Comparison of ENCODE assay signal across 16 cellular contexts in genomic region chr17:64188088-64188487, GRCh38. TPM values are rescaled to one million over a fixed set of nuclear protein-coding genes. Genes with fewer than 3 reads are reported as not detected.
A peak's percentile ranks its signal among the peaks of the same experiment; 100 is the strongest.
DNase-seq lines count a peak whose midpoint lies in the region; ATAC-seq and TF ChIP-seq lines count a peak whose summit lies in the region.
"Had no signal": no experiment of that assay in that cellular context is flagged by ENCODE, and none has a peak within 500 bp of the region (broad histone marks: within the 10 kb centered on the region; RNA-seq: fewer than 3 reads in every experiment).

No MANE protein-coding gene starts in this region.

- TF ChIP-seq CTCF in CD14-positive monocyte (IDR thresholded peaks at IDR 0.05) (no peak), chondrocyte (IDR thresholded peaks at IDR 0.05) (no peak), gastrocnemius medialis (IDR thresholded peaks at IDR 0.05 in 4 of 5, conservative IDR thresholded peaks at IDR 0.05 in 1 of 5) (no peak)

- peak overlapping the region; percentile 27 to 79 (median 50) for H3K27ac ChIP-seq in gastrocnemius medialis

- peaks cover 34% of the 10 kb centered on the region for H3K4me1 Mint-ChIP-seq in CD14-positive monocyte
- peaks cover 31% of the 10 kb centered on the region for H3K4me1 Mint-ChIP-seq in chondrocyte (ENCODE audit: low read depth)
- H3K4me1 Mint-ChIP-seq: B cell had no signal

- H3K4me3 ChIP-seq in gastrocnemius medialis = no peak overlapping the region
- H3K4me3 ChIP-seq: HAP-1 had no signal

- intact Hi-C loops in CD14-positive monocyte (cut with micrococcal nuclease) = no loop called here
- intact Hi-C loops in gastrocnemius medialis (cut with DNase I; ENCODE audit: low total_unique reads) = no loop called here

- H3K9me3 Mint-ChIP-seq in CD14-positive monocyte (no peaks in the 10 kb centered on the region), chondrocyte (ENCODE audit: low read depth) (no peaks in the 10 kb centered on the region)
- H3K9me3 Mint-ChIP-seq: CD4-positive, alpha-beta memory T cell; HFFc6 had no signal

- peaks cover 21 to 34% of the 10 kb centered on the region in 2 donors for H3K4me1 ChIP-seq in gastrocnemius medialis
- H3K4me1 ChIP-seq: HAP-1 had no signal

- peaks cover 0 to 13% of the 10 kb centered on the region in 2 donors for H3K36me3 ChIP-seq in gastrocnemius medialis
- H3K36me3 ChIP-seq: HAP-1 had no signal

- POLR2A ChIA-PET in HEK293T (lab: Yijun Ruan, JAX) = interaction anchor here (1.0 kb wide), 1 partner anchor 9 kb away, joined by 3 read pairs; no protein-coding TSS in a partner anchor

- H3K27ac Mint-ChIP-seq in CD14-positive monocyte (peak overlapping the region in 4 of 7 donors; percentile 38 to 73 (median 67)), chondrocyte (ENCODE audit: unreplicated experiment) (peak overlapping the region; percentile 57)
- H3K27ac Mint-ChIP-seq: B cell, HFFc6 had no signal

- no peak overlapping the region for H3K4me3 Mint-ChIP-seq in CD14-positive monocyte
- no peak overlapping the region for H3K4me3 Mint-ChIP-seq in chondrocyte (ENCODE audit: unreplicated experiment)
- H3K4me3 Mint-ChIP-seq: B cell; CD4-positive, alpha-beta memory T cell; HFFc6 had no signal

- H3K27me3 Mint-ChIP-seq in CD14-positive monocyte (ENCODE audit: low read depth in 3 of 3) (no peaks in the 10 kb centered on the region), chondrocyte (ENCODE audit: low read depth) (no peaks in the 10 kb centered on the region)
- H3K27me3 Mint-ChIP-seq: B cell; CD4-positive, alpha-beta memory T cell had no signal

- H3K36me3 Mint-ChIP-seq in CD14-positive monocyte (peaks cover 44 to 53% of the 10 kb centered on the region in 2 donors), chondrocyte (ENCODE audit: low read depth) (peaks cover 22% of the 10 kb centered on the region)

- no peak for TF ChIP-seq POLR2A in gastrocnemius medialis (IDR thresholded peaks at IDR 0.05)

- CTCF ChIA-PET in HEK293T (lab: Yijun Ruan, JAX) = no interaction called here

- DNase-seq in CD14-positive monocyte (ENCODE audit: low spot score) (no peak), chondrocyte (ENCODE audit: low spot score) (no peak), left kidney (ENCODE audit: low read depth, low spot score) (peak; percentile 14), gastrocnemius medialis (no peak), HEK293T (ENCODE audit: extremely low spot score) (no peak)
- DNase-seq: C1 segment of cervical spinal cord; CD4-positive, alpha-beta memory T cell; DMS153; DMS79 treated with DMSO at 0.1 percent for 48 hours; EL; GOT3; HFFc6 had no signal

- in situ Hi-C loops in gastrocnemius medialis (cut with MboI; ENCODE audit: low sequenced_read_pairs in 4 of 4) = no loop called here

- no peaks in the 10 kb centered on the region for H3K27me3 ChIP-seq in gastrocnemius medialis

- ATAC-seq in gastrocnemius medialis (no peak), GM21390 (IDR thresholded peaks at IDR 0.05; ENCODE audit: unreplicated experiment) (no peak), esophagus mucosa (no peak)

- no peaks in the 10 kb centered on the region for H3K9me3 ChIP-seq in gastrocnemius medialis
- H3K9me3 ChIP-seq: HAP-1 had no signal

TF ChIP-seq in HEK293T, 16 proteins besides CTCF, POLR2A, EP300 and RAD21:
- no peak for TF ChIP-seq FOXA1 (IDR thresholded peaks at IDR 0.05)
- TF ChIP-seq BHLHE40 (IDR thresholded peaks at IDR 0.05; ENCODE audit: borderline replicate concordance) = no peak

RNA-seq across cellular contexts. Expression of gene ERN1, which starts 58.1 kb away (rescaled TPM):
- 10 to 100 TPM; 11.0 to 13.7 TPM for polyA plus RNA-seq in CD14-positive monocyte
- total RNA-seq in chondrocyte = 12.1 to 18.2 TPM (median 14.9 TPM) in 3 replicates
- total RNA-seq in gastrocnemius medialis = 10 to 100 TPM in 3 of 4 donors, 1 to 10 TPM in 1; 9.7 to 27.5 (median 13.8) TPM
- total RNA-seq in esophagus mucosa = 18.5 TPM
